Comparison of ENCODE assay signal across 1 cellular context in genomic region chr1:84944767-84945486, GRCh38.
TF ChIP-seq lines count a peak whose summit lies in the region.

No MANE protein-coding gene starts in this region.

TF ChIP-seq in K562, 482 proteins besides CTCF, POLR2A, EP300 and RAD21 (continued from another document and continues in another):
- peak in 1 of 2 experiments; percentile 37 for TF ChIP-seq AFF1 (IDR thresholded peaks at IDR 0.05; ENCODE audit: low read depth in 1 of 2, partially characterized antibody in 2 of 2)
- TF ChIP-seq MEF2D (tag; conservative IDR thresholded peaks at IDR 0.05; ENCODE audit: low read depth) = no peak
- TF ChIP-seq KDM1A (IDR thresholded peaks at IDR 0.05) = no peak
- TF ChIP-seq KLF13 (tag; IDR thresholded peaks at IDR 0.05; ENCODE audit: borderline replicate concordance, low read depth) = no peak
- TF ChIP-seq MYBL2 (IDR thresholded peaks at IDR 0.05; ENCODE audit: low read depth) = no peak
- no peak for TF ChIP-seq MYBL2 (CRISPR knock-in tag; IDR thresholded peaks at IDR 0.05; ENCODE audit: borderline replicate concordance)
- TF ChIP-seq JUND (IDR thresholded peaks at IDR 0.05; ENCODE audit: borderline replicate concordance, low read depth, low read length) = no peak
- peak; percentile 21; the same call in 1 of the 3 replicates for TF ChIP-seq JUND (tag; IDR thresholded peaks at IDR 0.05; ENCODE audit: borderline replicate concordance, low read depth, low read length)
- TF ChIP-seq SOX6 (IDR thresholded peaks at IDR 0.05) = no peak
- no peak for TF ChIP-seq PRDM10 (IDR thresholded peaks at IDR 0.05; ENCODE audit: partially characterized antibody)
- TF ChIP-seq PTBP1 (IDR thresholded peaks at IDR 0.05; ENCODE audit: low read depth, low read length) = no peak
- TF ChIP-seq SPI1 (IDR thresholded peaks at IDR 0.05; ENCODE audit: borderline replicate concordance, low read depth, low read length) = peak; percentile 12; the same call in 1 of the 2 replicates
- 0 out of 2 replicates have a peak, but pooled peaks have one; percentile 40 for TF ChIP-seq ZNF592 (IDR thresholded peaks at IDR 0.05)
- no peak for TF ChIP-seq ESRRB (CRISPR knock-in tag; IDR thresholded peaks at IDR 0.05; ENCODE audit: borderline replicate concordance)
- no peak for TF ChIP-seq ELK1 (CRISPR knock-in tag; IDR thresholded peaks at IDR 0.05)
- TF ChIP-seq HMGXB4 (CRISPR knock-in tag; IDR thresholded peaks at IDR 0.05) = no peak
- TF ChIP-seq ARNT (IDR thresholded peaks at IDR 0.05) = peak in 1 of 2 experiments; percentile 73; a peak in 1 of 4 replicates
- no peak for TF ChIP-seq TAL1 (IDR thresholded peaks at IDR 0.05)
- TF ChIP-seq ARID2 (IDR thresholded peaks at IDR 0.05) = peak; percentile 73
- TF ChIP-seq ELK3 (CRISPR knock-in tag; IDR thresholded peaks at IDR 0.05) = no peak
- TF ChIP-seq ZNF239 (CRISPR knock-in tag; IDR thresholded peaks at IDR 0.05) = no peak
- no peak for TF ChIP-seq PTRF (tag; IDR thresholded peaks at IDR 0.05)
- no peak for TF ChIP-seq RBM34 (IDR thresholded peaks at IDR 0.05; ENCODE audit: borderline replicate concordance, insufficient read depth, low read length)
- no peak for TF ChIP-seq ZC3H4 (CRISPR knock-in tag; IDR thresholded peaks at IDR 0.05; ENCODE audit: borderline replicate concordance)
- TF ChIP-seq ZNF274 (IDR thresholded peaks at IDR 0.05; ENCODE audit: borderline replicate concordance, low read depth, low read length) = no peak
- TF ChIP-seq ZNF395 (CRISPR knock-in tag; IDR thresholded peaks at IDR 0.05) = no peak
- no peak for TF ChIP-seq ILF3 (IDR thresholded peaks at IDR 0.05; ENCODE audit: borderline replicate concordance)
- TF ChIP-seq ATF4 (CRISPR knock-in tag; IDR thresholded peaks at IDR 0.05) = no peak
- no peak for TF ChIP-seq MTF1 (CRISPR knock-in tag; IDR thresholded peaks at IDR 0.05; ENCODE audit: borderline replicate concordance)
- TF ChIP-seq ZBTB33 (CRISPR knock-in tag; IDR thresholded peaks at IDR 0.05) = no peak
- TF ChIP-seq SETDB1 (IDR thresholded peaks at IDR 0.05; ENCODE audit: low read length) = no peak
- TF ChIP-seq SIRT6 (IDR thresholded peaks at IDR 0.05; ENCODE audit: low read depth, low read length) = no peak
- TF ChIP-seq NR0B1 (IDR thresholded peaks at IDR 0.05; ENCODE audit: partially characterized antibody) = no peak
- no peak for TF ChIP-seq SRSF9 (IDR thresholded peaks at IDR 0.05; ENCODE audit: borderline replicate concordance, low read depth, low read length)
- TF ChIP-seq STAG1 (CRISPR knock-in tag; IDR thresholded peaks at IDR 0.05; ENCODE audit: borderline replicate concordance) = peak; percentile 69; the same call in 1 of the 2 replicates
- no peak for TF ChIP-seq TSC22D4 (tag; IDR thresholded peaks at IDR 0.05)
- no peak for TF ChIP-seq CHD4 (IDR thresholded peaks at IDR 0.05; ENCODE audit: insufficient read depth, insufficient replicate concordance, low read depth, low read length, poor library complexity, severe bottlenecking)
- TF ChIP-seq ZNF583 (CRISPR knock-in tag; IDR thresholded peaks at IDR 0.05) = no peak
